ENCODE assay signal across 1 cellular context in genomic region chr19:50353487-50353880, GRCh38. TPM values are rescaled to one million over a fixed set of nuclear protein-coding genes. Genes with fewer than 3 reads are reported as not detected.
"Had no signal": no experiment of that assay in that cellular context is flagged by ENCODE, and none has a peak within 500 bp of the region (broad histone marks: within the 10 kb centered on the region; RNA-seq: fewer than 3 reads in every experiment).

No MANE protein-coding gene starts in this region.

RNA-seq across cellular contexts. Expression of gene KCNC3, which starts 24.3 kb away (rescaled TPM):
- total RNA-seq: HFFc6 had no signal
